ENCODE assay signal across 25 cellular contexts in genomic region chr4:79212311-79212710, GRCh38.
DNase-seq lines count a peak whose midpoint lies in the region; ATAC-seq, FAIRE-seq and TF ChIP-seq lines count a peak whose summit lies in the region.
"Had no signal": no experiment of that assay in that cellular context is flagged by ENCODE, and none has a peak within 500 bp of the region (broad histone marks: within the 10 kb centered on the region; RNA-seq: fewer than 3 reads in every experiment).

No MANE protein-coding gene starts in this region.

- H3K9me3 ChIP-seq in CD8-positive, alpha-beta memory T cell (ENCODE audit: low read length), result no peaks in the 10 kb centered on the region
- H3K9me3 ChIP-seq: MG63 had no signal

- no peaks in the 10 kb centered on the region for H3K4me1 ChIP-seq in CD8-positive, alpha-beta memory T cell (ENCODE audit: insufficient read depth, low read length)

- POLR2A ChIA-PET in CD8-positive, alpha-beta memory T cell (lab: Charles Lee), result no interaction called here

- no peaks in the 10 kb centered on the region for H3K27me3 Mint-ChIP-seq in CD8-positive, alpha-beta memory T cell

- no peak overlapping the region for H3K4me3 Mint-ChIP-seq in CD8-positive, alpha-beta memory T cell
- H3K4me3 Mint-ChIP-seq: GM23338 had no signal

- ATAC-seq in HG03039 (IDR thresholded peaks at IDR 0.05; ENCODE audit: unreplicated experiment), result no peak
- ATAC-seq: GM23338, HCT116, Panc1 had no signal

- no peaks in the 10 kb centered on the region for H3K36me3 ChIP-seq in CD8-positive, alpha-beta memory T cell (ENCODE audit: insufficient read depth, low read length)
- H3K36me3 ChIP-seq: MG63, SJCRH30 had no signal

- H3K4me3 ChIP-seq in CD8-positive, alpha-beta memory T cell (ENCODE audit: low read length), result no peak overlapping the region
- H3K4me3 ChIP-seq: GM23338, MG63, SJCRH30 had no signal

- no peak overlapping the region for H3K27ac Mint-ChIP-seq in CD8-positive, alpha-beta memory T cell
- H3K27ac Mint-ChIP-seq: GM23338 had no signal

- TF ChIP-seq CTCF in GM13977 (IDR thresholded peaks at IDR 0.05; ENCODE audit: extremely low read depth, insufficient read depth, missing control alignments), result no peak

- DNase-seq in CD8-positive, alpha-beta memory T cell, result no peak
- DNase-seq in KBM-7 (peak; percentile 59), OCI-M1 (lab: John Stamatoyannopoulos, UW) (peak; percentile 77), NCI-H510A treated with DMSO at 0.1 percent for 48 hours (lab: John Stamatoyannopoulos, UW) (no peak), GM13977 (ENCODE audit: low spot score) (no peak)
- DNase-seq: DMS53, EL, IMR-90, Karpas-422, MG63, NCI-H1105, NCI-H2029 treated with DMSO at 0.1 percent for 48 hours, NCI-H2171, NCI-H345, NCI-H524 treated with DMSO at 0.1 percent for 48 hours, SJCRH30, T-helper 1 cell had no signal

- H3K9me3 Mint-ChIP-seq in CD8-positive, alpha-beta memory T cell, result peaks cover 0 to 4% (median 0%) of the 10 kb centered on the region in 5 donors

- peak overlapping the region; percentile 78 for H3K27ac ChIP-seq in CD8-positive, alpha-beta memory T cell (ENCODE audit: low read depth, low read length)
- H3K27ac ChIP-seq: C4-2B, SJCRH30 had no signal

- peak; percentile 4 for FAIRE-seq in endometrium (lab: Jason Lieb, UNC)
- FAIRE-seq: A204.1, GM12891 had no signal

- in situ Hi-C loops in KBM-7 (cut with MboI; ENCODE audit: low pct_unique_long_range_greater_than_20kb, low sequenced_read_pairs), result no loop called here
- in situ Hi-C loops in GM13977 (cut with MboI; ENCODE audit: low pct_unique_long_range_greater_than_20kb, low sequenced_read_pairs, unreplicated experiment), result no loop called here

- CTCF ChIA-PET in CD8-positive, alpha-beta memory T cell (lab: Charles Lee), result no interaction called here

- H3K27me3 ChIP-seq in CD8-positive, alpha-beta memory T cell (ENCODE audit: insufficient read depth, low read length, poor library complexity, severe bottlenecking), result no peaks in the 10 kb centered on the region
- H3K27me3 ChIP-seq: MG63, SJCRH30 had no signal

- H3K36me3 Mint-ChIP-seq in CD8-positive, alpha-beta memory T cell, result no peaks in the 10 kb centered on the region

- no peaks in the 10 kb centered on the region for H3K4me1 Mint-ChIP-seq in CD8-positive, alpha-beta memory T cell

Comparison
In these comparisons a context has a peak if more than half of its experiments do, and no peak if none do; other contexts are left out.
1. DNase-seq: peak in KBM-7 (single experiment) and OCI-M1 (single experiment); none in CD8-positive, alpha-beta memory T cell (0 of 5), NCI-H510A treated with DMSO at 0.1 percent for 48 hours (single experiment) and GM13977 (single experiment).